ENCODE assay signal across 10 cellular contexts in genomic region chr13:42478531-42479156, GRCh38.
DNase-seq lines count a peak whose midpoint lies in the region; ATAC-seq, FAIRE-seq and TF ChIP-seq lines count a peak whose summit lies in the region.
"Had no signal": no experiment of that assay in that cellular context is flagged by ENCODE, and none has a peak within 500 bp of the region (broad histone marks: within the 10 kb centered on the region; RNA-seq: fewer than 3 reads in every experiment).

No MANE protein-coding gene starts in this region.

- H3K27me3 ChIP-seq in astrocyte (ENCODE audit: insufficient read depth, low read length) (peaks cover 5% of the 10 kb centered on the region), MG63 (no peaks in the 10 kb centered on the region), prostate gland (replicated peaks; ENCODE audit: insufficient read depth) (no peaks in the 10 kb centered on the region)

- H4K20me1 ChIP-seq in astrocyte (ENCODE audit: insufficient read depth, low read length): no peaks in the 10 kb centered on the region

- H3K27me3 Mint-ChIP-seq in astrocyte (ENCODE audit: low read depth, unreplicated experiment): peaks cover 3% of the 10 kb centered on the region
- H3K27me3 Mint-ChIP-seq: effector memory CD8-positive, alpha-beta T cell had no signal

- DNase-seq in GM03348 (ENCODE audit: low spot score) (peak; percentile 26), astrocyte (ENCODE audit: low read depth) (no peak), medulla oblongata (ENCODE audit: extremely low spot score) (peak; percentile 7), MG63 (no peak), prostate gland (ENCODE audit: low spot score) (no peak)
- DNase-seq in Jurkat, Clone E6-1 (ENCODE audit: low read depth, low spot score): peak; percentile 49
- DNase-seq in activated CD4-positive, CD25-positive, alpha-beta regulatory T cell (lab: John Stamatoyannopoulos, UW): no peak

- no peak overlapping the region for H3K9ac ChIP-seq in astrocyte (ENCODE audit: low read length)

- H3K4me3 ChIP-seq in Jurkat, Clone E6-1 (ENCODE audit: low read length): no peak overlapping the region
- H3K4me3 ChIP-seq in astrocyte (ENCODE audit: insufficient read depth, low read depth, low read length) (no peak overlapping the region), MG63 (no peak overlapping the region), prostate gland (no peak overlapping the region)

- no peaks in the 10 kb centered on the region for H3K79me2 ChIP-seq in astrocyte (ENCODE audit: insufficient read depth, low read length)

- H3K4me3 Mint-ChIP-seq in astrocyte (ENCODE audit: unreplicated experiment): no peak overlapping the region
- H3K4me3 Mint-ChIP-seq: effector memory CD8-positive, alpha-beta T cell; T-helper 2 cell treated with Interferon-gamma antibody and Interleukin-4, amounts not matched to agents 5 μg/mL and 100 μg/mL, for 36 hours had no signal

- no peaks in the 10 kb centered on the region for H3K9me3 Mint-ChIP-seq in astrocyte (ENCODE audit: unreplicated experiment)
- H3K9me3 Mint-ChIP-seq: effector memory CD8-positive, alpha-beta T cell had no signal

- no peak overlapping the region for H3K27ac Mint-ChIP-seq in astrocyte (ENCODE audit: unreplicated experiment)
- H3K27ac Mint-ChIP-seq: effector memory CD8-positive, alpha-beta T cell; T-helper 2 cell treated with Interferon-gamma antibody and Interleukin-4, amounts not matched to agents 5 μg/mL and 100 μg/mL, for 36 hours had no signal

- H2AFZ ChIP-seq in astrocyte (ENCODE audit: low read depth, low read length): no peak overlapping the region

- H3K36me3 ChIP-seq in astrocyte (ENCODE audit: insufficient read depth, low read length) (no peaks in the 10 kb centered on the region), MG63 (no peaks in the 10 kb centered on the region), prostate gland (no peaks in the 10 kb centered on the region)

- H3K27ac ChIP-seq in astrocyte (ENCODE audit: low read depth, low read length) (no peak overlapping the region), prostate gland (no peak overlapping the region)

- FAIRE-seq in astrocyte (lab: Jason Lieb, UNC): no peak

- no peak for TF ChIP-seq POLR2A in prostate gland (IDR thresholded peaks at IDR 0.05)

- WGBS in prostate gland: 69% methylated on average over 3 of the region's 3 CpGs

- no peak overlapping the region for H3K4me2 ChIP-seq in astrocyte (ENCODE audit: low read length)

- TF ChIP-seq CTCF in astrocyte (IDR thresholded peaks at IDR 0.05; ENCODE audit: insufficient read depth, low read depth, low read length) (peak; percentile 37), prostate gland (IDR thresholded peaks at IDR 0.05) (no peak)

- H3K9me3 ChIP-seq in astrocyte (ENCODE audit: insufficient read depth, low read depth, low read length) (no peaks in the 10 kb centered on the region), MG63 (no peaks in the 10 kb centered on the region), prostate gland (no peaks in the 10 kb centered on the region)

- H3K36me3 Mint-ChIP-seq in astrocyte (ENCODE audit: low read depth, unreplicated experiment): no peaks in the 10 kb centered on the region

- H3K4me1 Mint-ChIP-seq in astrocyte (ENCODE audit: low read depth, unreplicated experiment): no peaks in the 10 kb centered on the region

- intact Hi-C loops in prostate gland (cut with DNase I): no loop called here

- H3K4me1 ChIP-seq in astrocyte (ENCODE audit: insufficient read depth, low read length) (peaks cover 6% of the 10 kb centered on the region), prostate gland (replicated peaks) (no peaks in the 10 kb centered on the region)

- ATAC-seq in GM19351 (IDR thresholded peaks at IDR 0.05; ENCODE audit: unreplicated experiment): no peak
- ATAC-seq: effector memory CD8-positive, alpha-beta T cell had no signal

Comparison
In these comparisons a context has a peak if more than half of its experiments do, and no peak if none do; other contexts are left out.
1. DNase-seq: peak in GM03348 (single experiment), Jurkat, Clone E6-1 (single experiment) and medulla oblongata (single experiment); none in astrocyte (single experiment), MG63 (single experiment), activated CD4-positive, CD25-positive, alpha-beta regulatory T cell (0 of 4) and prostate gland (single experiment).